ENCODE assay signal across 12 cellular contexts in genomic region chr11:117010808-117011540, GRCh38.
DNase-seq lines count a peak whose midpoint lies in the region; ATAC-seq and TF ChIP-seq lines count a peak whose summit lies in the region.
"Had no signal": no experiment of that assay in that cellular context is flagged by ENCODE, and none has a peak within 500 bp of the region (broad histone marks: within the 10 kb centered on the region; RNA-seq: fewer than 3 reads in every experiment).

No MANE protein-coding gene starts in this region.

- POLR2A ChIA-PET in RWPE1 (lab: Yijun Ruan, JAX; ENCODE audit: low non-redundant PET), result no interaction called here

- H3K27ac ChIP-seq in GM23338 (ENCODE audit: low read depth) (peak overlapping the region; percentile 87), RWPE1 (peak overlapping the region; percentile 90), endodermal cell (ENCODE audit: low read depth, low read length) (no peak overlapping the region), heart left ventricle (no peak overlapping the region), colonic mucosa (no peak overlapping the region)
- H3K27ac ChIP-seq: parathyroid adenoma had no signal

- ATAC-seq in GM23338 (no peak), heart left ventricle (no peak), HG02981 (IDR thresholded peaks at IDR 0.05; ENCODE audit: unreplicated experiment) (no peak)

- H3K4me1 Mint-ChIP-seq in GM23338 (peaks cover 15% of the 10 kb centered on the region), endodermal cell (peaks cover 22% of the 10 kb centered on the region)

- H3K9me2 ChIP-seq in GM23338 (ENCODE audit: insufficient read depth), result no peaks in the 10 kb centered on the region

- 89 to 93% methylated on average over 9 to 12 of the region's 14 CpGs for WGBS in endodermal cell (ENCODE audit: insufficient coverage in 1 of 2, insufficient read length in 1 of 2), 2 experiments
- WGBS in heart left ventricle, 4 donors, result 92 to 94% (median 93%) methylated on average over 14 of the region's 14 CpGs

- H3K36me3 ChIP-seq in GM23338 (ENCODE audit: insufficient read depth) (no peaks in the 10 kb centered on the region), endodermal cell (ENCODE audit: control insufficient read depth, insufficient read depth, low read length) (no peaks in the 10 kb centered on the region), skeletal muscle satellite cell (ENCODE audit: insufficient read depth, low read length) (no peaks in the 10 kb centered on the region), heart left ventricle (no peaks in the 10 kb centered on the region), colonic mucosa (no peaks in the 10 kb centered on the region)

- H3K4me1 ChIP-seq in GM23338 (ENCODE audit: insufficient read depth), result peaks cover 8% of the 10 kb centered on the region; the same call in 1 of the 2 replicates
- peaks cover 4% of the 10 kb centered on the region for H3K4me1 ChIP-seq in endodermal cell (ENCODE audit: control insufficient read depth, insufficient read depth, low read length)
- peaks cover 20% of the 10 kb centered on the region for H3K4me1 ChIP-seq in skeletal muscle satellite cell (ENCODE audit: control insufficient read depth, insufficient read depth, low read length)
- peaks cover 0 to 30% (median 3%) of the 10 kb centered on the region in 12 donors for H3K4me1 ChIP-seq in heart left ventricle
- no peaks in the 10 kb centered on the region for H3K4me1 ChIP-seq in colonic mucosa
- H3K4me1 ChIP-seq: parathyroid adenoma had no signal

- H3K9me3 ChIP-seq in endodermal cell (ENCODE audit: control insufficient read depth, low read length) (no peaks in the 10 kb centered on the region), skeletal muscle satellite cell (replicated peaks; ENCODE audit: low read length) (no peaks in the 10 kb centered on the region), heart left ventricle (no peaks in the 10 kb centered on the region), colonic mucosa (no peaks in the 10 kb centered on the region)

- DNase-seq in GM23338 (ENCODE audit: low spot score) (no peak), RWPE1 (ENCODE audit: low spot score) (peak; percentile 92), endodermal cell (peak; percentile 53), heart left ventricle (no peak), NCI-H2107 treated with DMSO at 0.1 percent for 48 hours (lab: John Stamatoyannopoulos, UW; ENCODE audit: unreplicated experiment) (no peak), colonic mucosa (no peak)
- DNase-seq: erythroblast; NCI-H1105; stimulated activated naive CD4-positive, alpha-beta T cell had no signal

- H3K27ac Mint-ChIP-seq in GM23338 (no peak overlapping the region), endodermal cell (peak overlapping the region; percentile 26)

- H3K9ac ChIP-seq in endodermal cell (ENCODE audit: extremely low read depth, low read length, poor library complexity, severe bottlenecking) (no peak overlapping the region), skeletal muscle satellite cell (ENCODE audit: low read depth, low read length) (peak overlapping the region; percentile 38), colonic mucosa (ENCODE audit: low read depth in 2 of 2, low read length in 2 of 2) (no peak overlapping the region)
- H3K9ac ChIP-seq: parathyroid adenoma had no signal

- peaks cover 61% of the 10 kb centered on the region for H3K79me2 ChIP-seq in GM23338 (replicated peaks; ENCODE audit: insufficient read depth)

- intact Hi-C loops in heart left ventricle (cut with DNase I) (no loop called here), colonic mucosa (cut with DNase I) (no loop called here)

- TF ChIP-seq CTCF in GM23338 (conservative IDR thresholded peaks at IDR 0.05; ENCODE audit: low read depth in 2 of 2) (no peak), RWPE1 (conservative IDR thresholded peaks at IDR 0.05; ENCODE audit: low read depth) (no peak), endodermal cell (conservative IDR thresholded peaks at IDR 0.05) (no peak), heart left ventricle (IDR thresholded peaks at IDR 0.05) (no peak), colonic mucosa (IDR thresholded peaks at IDR 0.05) (no peak)

- H3K27me3 Mint-ChIP-seq in GM23338 (ENCODE audit: insufficient read depth, low read depth, poor library complexity), result peaks cover 4% of the 10 kb centered on the region
- H3K27me3 Mint-ChIP-seq in endodermal cell (ENCODE audit: insufficient read depth), result no peaks in the 10 kb centered on the region

- no peaks in the 10 kb centered on the region for H3F3A ChIP-seq in GM23338 (replicated peaks; ENCODE audit: low read depth)

- H2AFZ ChIP-seq in GM23338, result no peak overlapping the region
- H2AFZ ChIP-seq: parathyroid adenoma had no signal

- H4K20me1 ChIP-seq in GM23338 (replicated peaks; ENCODE audit: insufficient read depth), result no peaks in the 10 kb centered on the region; the same call in 1 of the 2 replicates

- H3K4me3 Mint-ChIP-seq in GM23338 (no peak overlapping the region), endodermal cell (no peak overlapping the region)

- H3K9me3 Mint-ChIP-seq in GM23338 (no peaks in the 10 kb centered on the region), endodermal cell (no peaks in the 10 kb centered on the region)

- H3K4me3 ChIP-seq in GM23338 (no peak overlapping the region), endodermal cell (ENCODE audit: low read length) (no peak overlapping the region), skeletal muscle satellite cell (ENCODE audit: low read length) (no peak overlapping the region), heart left ventricle (no peak overlapping the region), colonic mucosa (no peak overlapping the region)

- CTCF ChIA-PET in RWPE1 (lab: Yijun Ruan, JAX), result interaction anchor here (0.6 to 1.0 kb wide), 5 partner anchors 8 to 251 kb away, joined by 3 to 4 read pairs (median 3); no protein-coding TSS in a partner anchor

- no peak for TF ChIP-seq POLR2A in heart left ventricle (IDR thresholded peaks at IDR 0.05)

- H3K36me3 Mint-ChIP-seq in GM23338 (ENCODE audit: low read depth) (no peaks in the 10 kb centered on the region), endodermal cell (ENCODE audit: low read depth) (no peaks in the 10 kb centered on the region)

- H3K4me2 ChIP-seq in GM23338 (no peak overlapping the region), skeletal muscle satellite cell (ENCODE audit: low read length) (peak overlapping the region; percentile 54)

- H3K27me3 ChIP-seq in GM23338 (ENCODE audit: insufficient read depth) (no peaks in the 10 kb centered on the region), endodermal cell (ENCODE audit: control insufficient read depth, insufficient read depth, low read length, poor library complexity, severe bottlenecking) (no peaks in the 10 kb centered on the region), skeletal muscle satellite cell (ENCODE audit: control insufficient read depth, insufficient read depth, low read length) (no peaks in the 10 kb centered on the region), heart left ventricle (no peaks in the 10 kb centered on the region), colonic mucosa (no peaks in the 10 kb centered on the region)

TF ChIP-seq in GM23338, 12 proteins besides CTCF, POLR2A, EP300 and RAD21 (continues in another document):
- TF ChIP-seq EZH2 (IDR thresholded peaks at IDR 0.05; ENCODE audit: low read depth, unreplicated experiment) (no peak), ZNF331 (CRISPR knock-in tag; IDR thresholded peaks at IDR 0.05; ENCODE audit: low read depth) (no peak), REST (IDR thresholded peaks at IDR 0.05; ENCODE audit: unreplicated experiment) (no peak), EZH2phosphoT487 (IDR thresholded peaks at IDR 0.05; ENCODE audit: unreplicated experiment) (no peak), CREB1 (CRISPR knock-in tag; IDR thresholded peaks at IDR 0.05; ENCODE audit: low read depth) (no peak)
- TF ChIP-seq, protein P1, sequence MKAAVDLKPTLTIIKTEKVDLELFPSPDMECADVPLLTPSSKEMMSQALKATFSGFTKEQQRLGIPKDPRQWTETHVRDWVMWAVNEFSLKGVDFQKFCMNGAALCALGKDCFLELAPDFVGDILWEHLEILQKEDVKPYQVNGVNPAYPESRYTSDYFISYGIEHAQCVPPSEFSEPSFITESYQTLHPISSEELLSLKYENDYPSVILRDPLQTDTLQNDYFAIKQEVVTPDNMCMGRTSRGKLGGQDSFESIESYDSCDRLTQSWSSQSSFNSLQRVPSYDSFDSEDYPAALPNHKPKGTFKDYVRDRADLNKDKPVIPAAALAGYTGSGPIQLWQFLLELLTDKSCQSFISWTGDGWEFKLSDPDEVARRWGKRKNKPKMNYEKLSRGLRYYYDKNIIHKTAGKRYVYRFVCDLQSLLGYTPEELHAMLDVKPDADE (IDR thresholded peaks at IDR 0.05), result no peak

Comparison
In these comparisons a context has a peak if more than half of its experiments do, and no peak if none do; other contexts are left out.
1. DNase-seq: peak in RWPE1 (single experiment) and endodermal cell (single experiment); none in GM23338 (single experiment), heart left ventricle (0 of 5), NCI-H2107 treated with DMSO at 0.1 percent for 48 hours (single experiment) and colonic mucosa (single experiment).
2. H3K27ac ChIP-seq: peak in GM23338 (single experiment) and RWPE1 (single experiment); none in endodermal cell (single experiment), heart left ventricle (0 of 12) and colonic mucosa (single experiment).